ENCODE assay signal across 9 cellular contexts in the genomic region with DNA sequence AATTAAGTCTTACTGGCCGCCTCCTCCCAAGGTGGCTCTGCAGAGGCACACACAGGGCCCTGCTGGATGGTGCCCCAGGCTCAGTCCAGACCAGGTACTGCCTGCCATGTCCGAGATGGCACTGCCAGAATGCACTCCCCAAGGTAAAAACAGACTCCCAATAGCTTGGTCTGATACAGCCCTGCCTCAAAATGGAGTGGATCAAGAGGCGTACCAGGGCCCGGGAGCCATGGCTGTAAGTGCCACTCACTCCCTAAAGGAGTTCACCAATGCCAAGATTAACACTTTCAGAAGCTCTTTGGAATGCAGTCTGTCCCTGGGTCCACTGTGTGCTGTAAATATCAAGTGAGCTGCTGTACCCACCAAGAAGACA. TPM values are rescaled to one million over a fixed set of nuclear protein-coding genes. Genes with fewer than 3 reads are reported as not detected.
A peak's percentile ranks its signal among the peaks of the same experiment; 100 is the strongest.
DNase-seq lines count a peak whose midpoint lies in the region; ATAC-seq and TF ChIP-seq lines count a peak whose summit lies in the region.
"Had no signal": no experiment of that assay in that cellular context is flagged by ENCODE, and none has a peak within 500 bp of the region (broad histone marks: within the 10 kb centered on the region; RNA-seq: fewer than 3 reads in every experiment).

No MANE protein-coding gene starts in this region.

- peak overlapping the region; percentile 51 for H3K4me3 Mint-ChIP-seq in activated T-cell treated with anti-CD3 and anti-CD28 coated beads, Interleukin-2, amount 50 U/mL, for 24 hours

- no peaks in the 10 kb centered on the region for H3K27me3 Mint-ChIP-seq in activated T-cell treated with anti-CD3 and anti-CD28 coated beads, Interleukin-2, amount 50 U/mL, for 24 hours

- TF ChIP-seq CTCF in mammary epithelial cell (conservative IDR thresholded peaks at IDR 0.05 in 1 of 2, IDR thresholded peaks at IDR 0.05 in 1 of 2; ENCODE audit: extremely low read depth in 1 of 2, insufficient read depth in 1 of 2, low read depth in 1 of 2, low read length in 2 of 2), result no peak
- TF ChIP-seq CTCF in upper lobe of left lung (IDR thresholded peaks at IDR 0.05), result no peak

- H3K9me3 ChIP-seq in mammary epithelial cell (replicated peaks; ENCODE audit: insufficient read depth, low read length) (no peaks in the 10 kb centered on the region), mesenchymal stem cell (ENCODE audit: control insufficient read depth, low read length) (no peaks in the 10 kb centered on the region), upper lobe of left lung (no peaks in the 10 kb centered on the region)

- H3K23ac ChIP-seq in mesenchymal stem cell (ENCODE audit: low read length in 2 of 2), result peak overlapping the region in 1 of 2 experiments; percentile 34

- H3K27me3 ChIP-seq in mammary epithelial cell (ENCODE audit: insufficient read depth, low read length), result no peaks in the 10 kb centered on the region
- no peaks in the 10 kb centered on the region for H3K27me3 ChIP-seq in mesenchymal stem cell (ENCODE audit: control insufficient read depth in 1 of 2, insufficient read depth in 1 of 2, low read length in 2 of 2)
- H3K27me3 ChIP-seq in upper lobe of left lung, result no peaks in the 10 kb centered on the region

- intact Hi-C loops in mammary epithelial cell (cut with micrococcal nuclease), result loop anchor here (1.0 kb wide), 1 partner anchor 31 kb away; no protein-coding TSS in a partner anchor

- peak overlapping the region in 1 of 2 experiments; percentile 86 for H3K18ac ChIP-seq in mesenchymal stem cell (ENCODE audit: low read depth in 1 of 2, low read length in 2 of 2)

- H2BK15ac ChIP-seq in mesenchymal stem cell (ENCODE audit: low read depth, poor library complexity, severe bottlenecking), result no peak overlapping the region

- H3K4ac ChIP-seq in mesenchymal stem cell (ENCODE audit: low read depth in 1 of 2, low read length in 2 of 2), result peak overlapping the region; percentile 10 to 29

- peaks cover 5% of the 10 kb centered on the region for H3K79me1 ChIP-seq in mesenchymal stem cell (replicated peaks; ENCODE audit: low read length, poor library complexity, severe bottlenecking)

- CTCF ChIA-PET in mammary epithelial cell (lab: Charles Lee; ENCODE audit: low non-redundant PET), result interaction anchor here (1.0 to 1.9 kb wide), 3 partner anchors 9 to 32 kb away, joined by 4 to 24 read pairs (median 6); no protein-coding TSS in a partner anchor

- no peaks in the 10 kb centered on the region for H3K36me3 Mint-ChIP-seq in activated T-cell treated with anti-CD3 and anti-CD28 coated beads, Interleukin-2, amount 50 U/mL, for 24 hours (ENCODE audit: low read depth)

- H2BK12ac ChIP-seq in mesenchymal stem cell (ENCODE audit: low read length in 2 of 2), result peak overlapping the region in 1 of 2 experiments; percentile 65

- ATAC-seq in upper lobe of left lung (ENCODE audit: low FRiP score in 2 of 2) (peak in 1 of 2 donors; percentile 7), GM21367 (IDR thresholded peaks at IDR 0.05; ENCODE audit: unreplicated experiment) (no peak)

- H3K4me1 ChIP-seq in mammary epithelial cell (ENCODE audit: insufficient read depth, low read length) (peaks cover 47% of the 10 kb centered on the region), mesenchymal stem cell (ENCODE audit: control insufficient read depth, insufficient read depth, low read depth, low read length) (peaks cover 33% of the 10 kb centered on the region), upper lobe of left lung (peaks cover 44 to 56% (median 49%) of the 10 kb centered on the region in 4 donors)

- H3K9me3 Mint-ChIP-seq in activated T-cell treated with anti-CD3 and anti-CD28 coated beads, Interleukin-2, amount 50 U/mL, for 24 hours, result no peaks in the 10 kb centered on the region

- H3K27ac Mint-ChIP-seq in activated T-cell treated with anti-CD3 and anti-CD28 coated beads, Interleukin-2, amount 50 U/mL, for 24 hours, result no peak overlapping the region

- H3K14ac ChIP-seq in mesenchymal stem cell (ENCODE audit: low read length in 2 of 2), result peak overlapping the region in 1 of 2 experiments; percentile 8

- no TSS peak for BruUV-seq in mammary epithelial cell (replicated peaks; lab: Mats Ljungman, UMichigan)

- peak overlapping the region in 2 of 3 experiments; percentile 19 to 56 for H3K4me3 ChIP-seq in mammary epithelial cell (replicated peaks in 1 of 3; ENCODE audit: insufficient read depth in 1 of 3, low read depth in 2 of 3, low read length in 3 of 3)
- H3K4me3 ChIP-seq in mesenchymal stem cell (ENCODE audit: insufficient read depth in 1 of 2, low read depth in 1 of 2, low read length in 2 of 2), result peak overlapping the region in 1 of 2 experiments; percentile 72
- H3K4me3 ChIP-seq in upper lobe of left lung, result peak overlapping the region in 3 of 4 donors; percentile 54 to 68 (median 58)

- in situ Hi-C loops in mammary epithelial cell (cut with MboI; ENCODE audit: low sequenced_read_pairs in 2 of 2), result no loop called here

- dilution Hi-C loops in mammary epithelial cell (cut with HindIII; ENCODE audit: low sequenced_read_pairs), result no loop called here

- H2BK5ac ChIP-seq in mesenchymal stem cell (ENCODE audit: low read depth, low read length, poor library complexity, severe bottlenecking), result no peak overlapping the region

- H3K79me2 ChIP-seq in mammary epithelial cell (ENCODE audit: insufficient read depth, low read length), result peaks cover 24% of the 10 kb centered on the region

- DNase-seq in activated T-cell treated with anti-CD3 and anti-CD28 coated beads, Interleukin-2, amount 50 U/mL, for 24 hours, result no peak
- no peak for DNase-seq in activated T-cell treated with anti-CD3 and anti-CD28 coated beads, Interleukin-2, amount 50 U/mL, for 1 hour
- DNase-seq in mammary epithelial cell (no peak), mesenchymal stem cell (no peak), upper lobe of left lung (no peak), DMS114 treated with DMSO at 0.1 percent for 48 hours (lab: John Stamatoyannopoulos, UW; ENCODE audit: unreplicated experiment) (no peak), HCEC 1CT (no peak)

- peak overlapping the region; percentile 98 for H2AFZ ChIP-seq in mammary epithelial cell (ENCODE audit: low read depth, low read length)
- H2AFZ ChIP-seq in mesenchymal stem cell (ENCODE audit: low read depth, low read length), result peak overlapping the region; percentile 43

- WGBS in mammary epithelial cell (ENCODE audit: low coverage, missing lambda C conversion rate), result 100% methylated on average over 2 of the region's 4 CpGs
- 71% methylated on average over 4 of the region's 4 CpGs for WGBS in mesenchymal stem cell
- WGBS in upper lobe of left lung, 2 donors, result 51% methylated on average over 4 of the region's 4 CpGs; no CpG with 5 or more reads in 1 of the 2 donors

- TF ChIP-seq EP300 in upper lobe of left lung (IDR thresholded peaks at IDR 0.05), result no peak

- no peak for TF ChIP-seq POLR2A in upper lobe of left lung (IDR thresholded peaks at IDR 0.05)

- no peak overlapping the region for H2BK120ac ChIP-seq in mesenchymal stem cell (ENCODE audit: low read depth, low read length)

- peak overlapping the region; percentile 89 for H3K4me2 ChIP-seq in mammary epithelial cell (ENCODE audit: insufficient read depth, low read depth, low read length)
- peak overlapping the region; percentile 42 for H3K4me2 ChIP-seq in mesenchymal stem cell (ENCODE audit: low read length, poor library complexity, severe bottlenecking)

- peak overlapping the region; percentile 57 for H3K9ac ChIP-seq in mammary epithelial cell (ENCODE audit: insufficient read depth, low read length)
- H3K9ac ChIP-seq in mesenchymal stem cell (ENCODE audit: low read length), result peak overlapping the region; percentile 87

- H4K20me1 ChIP-seq in mammary epithelial cell (ENCODE audit: insufficient read depth, low read length), result no peaks in the 10 kb centered on the region

- H3K36me3 ChIP-seq in mammary epithelial cell (ENCODE audit: insufficient read depth, low read length) (no peaks in the 10 kb centered on the region), mesenchymal stem cell (ENCODE audit: control insufficient read depth in 1 of 2, insufficient read depth in 2 of 2, low read depth in 1 of 2, low read length in 2 of 2) (no peaks in the 10 kb centered on the region), upper lobe of left lung (no peaks in the 10 kb centered on the region)

- peak overlapping the region; percentile 55 for H4K8ac ChIP-seq in mesenchymal stem cell (ENCODE audit: low read length)

- H4K91ac ChIP-seq in mesenchymal stem cell (ENCODE audit: low read length), result peak overlapping the region; percentile 12

- H3K27ac ChIP-seq in mammary epithelial cell (ENCODE audit: insufficient read depth, low read depth, low read length) (peak overlapping the region; percentile 63), mesenchymal stem cell (ENCODE audit: low read length, poor library complexity, severe bottlenecking) (no peak overlapping the region), upper lobe of left lung (peak overlapping the region; percentile 83 to 93 (median 88))
- H3K27ac ChIP-seq: HL-60 had no signal

- H3K4me1 Mint-ChIP-seq in activated T-cell treated with anti-CD3 and anti-CD28 coated beads, Interleukin-2, amount 50 U/mL, for 24 hours (ENCODE audit: low read depth), result peaks cover 38% of the 10 kb centered on the region

- peak overlapping the region; percentile 36 for H2AK5ac ChIP-seq in mesenchymal stem cell (ENCODE audit: low read length, severe bottlenecking)

RNA-seq across cellular contexts. Expression of a gene that starts 0.6 kb away (rescaled TPM):
- total RNA-seq in mammary epithelial cell (100 to 1,000 TPM in 1 of 2 donors, 10 to 100 TPM in 1; 62.3 to 102 TPM), upper lobe of left lung (100 to 1,000 TPM in 1 of 6 donors, 10 to 100 TPM in 5; 37.4 to 214 (median 67.4) TPM)
- 17.8 TPM for polyA plus RNA-seq in mammary epithelial cell
- 131 TPM for polyA minus RNA-seq in mammary epithelial cell
- 16.2 TPM for polyA plus RNA-seq in mesenchymal stem cell (2013, experiment 1 of 2)
- 15.0 TPM for polyA plus RNA-seq in mesenchymal stem cell (2013, experiment 2 of 2)
